ENCODE assay signal across 9 cellular contexts in the genomic region with DNA sequence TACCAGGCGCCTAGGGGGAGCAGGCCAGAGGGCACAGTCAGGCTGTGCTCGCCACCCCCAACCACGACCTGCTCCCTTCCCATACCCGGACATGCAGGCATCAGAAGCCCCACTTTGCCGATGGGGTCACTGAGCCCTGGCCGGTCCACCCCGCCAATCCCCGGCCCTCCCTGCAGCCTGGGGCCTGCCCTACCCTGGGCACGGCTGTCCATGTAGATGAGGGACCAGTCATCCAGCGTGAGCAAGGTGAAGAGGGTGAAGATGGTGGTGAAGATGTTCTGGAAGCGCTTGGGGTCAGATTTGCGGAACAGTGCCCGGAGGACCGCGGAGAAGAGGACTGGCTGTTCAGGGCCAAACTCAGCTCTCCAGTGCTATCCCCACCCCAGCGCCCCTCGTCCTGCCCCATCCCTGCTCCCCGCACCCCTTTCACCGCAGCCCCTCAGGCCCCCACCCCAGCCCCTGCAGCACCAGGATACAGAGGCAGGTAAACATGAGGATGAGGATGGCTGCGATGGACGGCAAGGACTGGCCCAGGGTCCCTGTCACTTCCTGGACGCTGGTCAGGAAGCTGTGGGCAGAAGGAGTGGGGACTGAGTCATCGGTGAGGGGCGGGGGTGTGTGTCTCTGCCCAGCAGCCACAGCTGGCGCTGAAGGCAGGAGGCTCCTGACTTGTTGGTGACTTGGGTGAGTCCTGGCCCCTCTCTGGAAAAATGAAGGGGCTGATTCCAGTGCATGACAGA. TPM values are rescaled to one million over a fixed set of nuclear protein-coding genes. Genes with fewer than 3 reads are reported as not detected.
DNase-seq lines count a peak whose midpoint lies in the region.
"Had no signal": no experiment of that assay in that cellular context is flagged by ENCODE, and none has a peak within 500 bp of the region (broad histone marks: within the 10 kb centered on the region; RNA-seq: fewer than 3 reads in every experiment).

No MANE protein-coding gene starts in this region.

- DNase-seq in A172 (ENCODE audit: low spot score) (peak; percentile 93), HPDE6-E6E7 (ENCODE audit: extremely low spot score) (peak; percentile 81), UCSD-AML1 (lab: John Stamatoyannopoulos, UW; ENCODE audit: unreplicated experiment) (peak; percentile 81), hepatic stellate cell (ENCODE audit: low spot score) (peak; percentile 95), inferior parietal cortex (ENCODE audit: extremely low spot score) (no peak), NCI-H345 (lab: John Stamatoyannopoulos, UW) (no peak)
- no peak for DNase-seq in effector CD8-positive, alpha-beta T cell (lab: John Stamatoyannopoulos, UW)
- no peak for DNase-seq in activated CD8-positive, alpha-beta memory T cell treated with anti-CD3 and anti-CD28 coated beads, Interleukin-2, amount 50 U/mL, for 48 hours

RNA-seq across cellular contexts. Expression of a gene that starts 5.5 kb away (rescaled TPM):
- 0.29 and 0.41 TPM in 2 replicates for total RNA-seq in A172 (2014; rRNA removed; shearing (Covaris generic))
- total RNA-seq: activated CD8-positive, alpha-beta memory T cell treated with anti-CD3 and anti-CD28 coated beads for 36 hours had no signal

RNA-seq across cellular contexts. Expression of a gene that starts 9.0 kb away (rescaled TPM):
- total RNA-seq in A172 (2014; rRNA removed; shearing (Covaris generic)): not detected in 2 replicates
- total RNA-seq: activated CD8-positive, alpha-beta memory T cell treated with anti-CD3 and anti-CD28 coated beads for 36 hours had no signal

RNA-seq across cellular contexts. Expression of a gene that starts 18.5 kb away (rescaled TPM):
- 53.2 and 72.3 TPM in 2 replicates for total RNA-seq in A172 (2014; rRNA removed; shearing (Covaris generic))

RNA-seq across cellular contexts. Expression of a gene that starts 18.8 kb away (rescaled TPM):
- total RNA-seq in A172 (2014; rRNA removed; shearing (Covaris generic)): 45.6 and 54.5 TPM in 2 replicates

RNA-seq across cellular contexts. Expression of a gene that starts 28.2 kb away (rescaled TPM):
- total RNA-seq in A172 (2014; rRNA removed; shearing (Covaris generic)): not detected in 2 replicates

Comparison
In these comparisons a context has a peak if more than half of its experiments do, and no peak if none do; other contexts are left out.
1. DNase-seq: peak in A172 (single experiment), HPDE6-E6E7 (single experiment), UCSD-AML1 (single experiment) and hepatic stellate cell (single experiment); none in effector CD8-positive, alpha-beta T cell (single experiment), inferior parietal cortex (single experiment), activated CD8-positive, alpha-beta memory T cell treated with anti-CD3 and anti-CD28 coated beads, Interleukin-2, amount 50 U/mL, for 48 hours (single experiment) and NCI-H345 (single experiment).